20 cellular contexts compared by ENCODE assay signal in the genomic region with DNA sequence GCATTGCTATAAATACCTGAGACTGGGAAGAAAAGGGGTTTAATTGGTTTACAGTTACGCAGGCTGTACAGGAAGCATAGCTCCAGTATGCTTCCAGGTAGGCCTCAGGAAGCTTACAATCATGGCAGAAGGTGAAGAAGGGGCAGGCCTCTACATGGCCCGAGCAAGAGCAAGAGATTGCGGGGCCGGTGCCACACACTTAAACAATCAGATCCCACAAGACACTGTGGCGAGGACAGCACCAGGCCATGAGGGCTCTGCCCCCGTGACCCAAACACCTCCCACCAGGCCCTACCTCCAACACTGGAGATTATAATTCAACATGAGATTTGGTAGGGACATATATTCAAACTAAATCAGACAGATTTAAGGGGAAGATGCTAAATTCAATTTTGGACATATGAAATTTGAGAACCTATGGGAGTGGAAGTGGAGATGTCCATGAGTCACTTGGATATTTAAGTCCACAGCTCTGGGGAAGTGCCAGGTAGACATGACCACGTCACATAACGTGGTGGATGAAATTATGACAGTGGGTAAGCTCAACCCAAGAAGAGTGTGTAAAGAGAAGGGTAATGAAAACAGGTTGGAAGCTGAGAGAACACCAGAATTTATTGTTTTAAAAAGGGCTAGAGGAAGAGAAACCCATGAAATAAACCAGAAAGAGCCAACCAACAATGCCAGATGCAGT. TPM values are rescaled to one million over a fixed set of nuclear protein-coding genes. Genes with fewer than 3 reads are reported as not detected.
A peak's percentile ranks its signal among the peaks of the same experiment; 100 is the strongest.
DNase-seq lines count a peak whose midpoint lies in the region; ATAC-seq, FAIRE-seq and TF ChIP-seq lines count a peak whose summit lies in the region.
"Had no signal": no experiment of that assay in that cellular context is flagged by ENCODE, and none has a peak within 500 bp of the region (broad histone marks: within the 10 kb centered on the region; RNA-seq: fewer than 3 reads in every experiment).

No MANE protein-coding gene starts in this region.

- no peaks in the 10 kb centered on the region; the same call in 1 of the 2 replicates for H3F3A ChIP-seq in DOHH2 (ENCODE audit: control insufficient read depth, insufficient read depth)

- H3K27ac ChIP-seq in DOHH2 (ENCODE audit: low read depth, low read length) (0 out of 2 replicates have a peak overlapping the region, but pooled peaks have one; percentile 11), Karpas-422 (ENCODE audit: low read length) (no peak overlapping the region), astrocyte (ENCODE audit: low read depth, low read length) (no peak overlapping the region), brain microvascular endothelial cell (no peak overlapping the region)

- H3K9me3 ChIP-seq in DOHH2 (ENCODE audit: control insufficient read depth, insufficient read depth, low read length) = no peaks in the 10 kb centered on the region
- no peaks in the 10 kb centered on the region for H3K9me3 ChIP-seq in Karpas-422 (ENCODE audit: low read length)
- no peaks in the 10 kb centered on the region for H3K9me3 ChIP-seq in astrocyte (ENCODE audit: insufficient read depth, low read depth, low read length)
- H3K9me3 ChIP-seq in neuron (ENCODE audit: low read length) = no peaks in the 10 kb centered on the region
- H3K9me3 ChIP-seq: left lung, mucosa of descending colon, testis had no signal

- no peaks in the 10 kb centered on the region for H3K36me3 Mint-ChIP-seq in astrocyte (ENCODE audit: low read depth, unreplicated experiment)

- DNase-seq in Karpas-422 (no peak), astrocyte (ENCODE audit: low read depth) (peak; percentile 16), cerebellar cortex (ENCODE audit: low spot score) (no peak), brain microvascular endothelial cell (no peak), HuH-7.5 (ENCODE audit: low spot score) (no peak)
- DNase-seq: activated CD4-positive, alpha-beta T cell treated with anti-CD3 and anti-CD28 coated beads for 4 hours; caudate nucleus; CD8-positive, alpha-beta memory T cell; DMS79 treated with DMSO at 0.1 percent for 48 hours; NCI-H1930; occipital lobe; stimulated activated CD4-positive, alpha-beta T cell treated with anti-CD3 and anti-CD28 coated beads, Interleukin-15, amount 100 ng/mL, for 24 hours; testis had no signal

- H3K9ac ChIP-seq in Karpas-422 (ENCODE audit: low read length) (no peak overlapping the region; the same call in 1 of the 2 replicates), astrocyte (ENCODE audit: low read length) (no peak overlapping the region)

- H3K4me1 Mint-ChIP-seq in astrocyte (ENCODE audit: low read depth, unreplicated experiment) = peaks cover 5% of the 10 kb centered on the region

- H3K4me1 ChIP-seq in DOHH2 (ENCODE audit: control insufficient read depth, low read length) (peaks cover 49% of the 10 kb centered on the region), Karpas-422 (ENCODE audit: low read length) (peaks cover 22% of the 10 kb centered on the region), astrocyte (ENCODE audit: insufficient read depth, low read length) (peaks cover 3% of the 10 kb centered on the region), neuron (ENCODE audit: insufficient read depth, low read length) (peaks cover 3% of the 10 kb centered on the region)

- no peaks in the 10 kb centered on the region; the same call in 1 of the 2 replicates for H3K9me2 ChIP-seq in DOHH2 (replicated peaks; ENCODE audit: control insufficient read depth, low read length)
- no peaks in the 10 kb centered on the region for H3K9me2 ChIP-seq in Karpas-422 (replicated peaks; ENCODE audit: insufficient read depth, low read length)

- FAIRE-seq in astrocyte (lab: Jason Lieb, UNC) = no peak
- FAIRE-seq: H1, TTC549 had no signal

- TF ChIP-seq CTCF in DOHH2 (IDR thresholded peaks at IDR 0.05; ENCODE audit: low read depth, low read length, poor library complexity, severe bottlenecking) (no peak), astrocyte (IDR thresholded peaks at IDR 0.05; ENCODE audit: insufficient read depth, low read depth, low read length) (no peak), brain microvascular endothelial cell (IDR thresholded peaks at IDR 0.05; ENCODE audit: low read depth, low read length, missing control alignments) (no peak)

- peaks cover 33% of the 10 kb centered on the region for H3K79me2 ChIP-seq in DOHH2 (ENCODE audit: control insufficient read depth, low read length)
- H3K79me2 ChIP-seq in Karpas-422 (ENCODE audit: low read length) = peaks cover 27% of the 10 kb centered on the region
- peaks cover 11% of the 10 kb centered on the region for H3K79me2 ChIP-seq in astrocyte (ENCODE audit: insufficient read depth, low read length)

- H4K20me1 ChIP-seq in DOHH2 (ENCODE audit: control insufficient read depth, insufficient read depth, low read depth, low read length) = peaks cover 4% of the 10 kb centered on the region; the same call in 1 of the 2 replicates
- H4K20me1 ChIP-seq in Karpas-422 (ENCODE audit: insufficient read depth, low read depth, low read length) = no peaks in the 10 kb centered on the region
- peaks cover 4% of the 10 kb centered on the region for H4K20me1 ChIP-seq in astrocyte (ENCODE audit: insufficient read depth, low read length)

- no peaks in the 10 kb centered on the region for H3K27me3 ChIP-seq in DOHH2 (ENCODE audit: control insufficient read depth, low read length)
- no peaks in the 10 kb centered on the region for H3K27me3 ChIP-seq in Karpas-422 (ENCODE audit: low read length)
- no peaks in the 10 kb centered on the region for H3K27me3 ChIP-seq in astrocyte (ENCODE audit: insufficient read depth, low read length)
- no peaks in the 10 kb centered on the region for H3K27me3 ChIP-seq in neuron (ENCODE audit: insufficient read depth, low read length)
- no peaks in the 10 kb centered on the region for H3K27me3 ChIP-seq in brain microvascular endothelial cell (replicated peaks)
- H3K27me3 ChIP-seq: left lung, testis had no signal

- H2AFZ ChIP-seq in Karpas-422 (ENCODE audit: low read length) (no peak overlapping the region; the same call in 1 of the 2 replicates), astrocyte (ENCODE audit: low read depth, low read length) (no peak overlapping the region), neuron (ENCODE audit: low read depth, low read length) (peak overlapping the region; percentile 78)

- H3K27me3 Mint-ChIP-seq in astrocyte (ENCODE audit: low read depth, unreplicated experiment) = no peaks in the 10 kb centered on the region

- peaks cover 6% of the 10 kb centered on the region; the same call in 1 of the 2 replicates for H3K36me3 ChIP-seq in DOHH2 (ENCODE audit: control insufficient read depth, low read length)
- H3K36me3 ChIP-seq in Karpas-422 (ENCODE audit: insufficient read depth, low read length) = no peaks in the 10 kb centered on the region
- no peaks in the 10 kb centered on the region for H3K36me3 ChIP-seq in astrocyte (ENCODE audit: insufficient read depth, low read length)
- H3K36me3 ChIP-seq in neuron (ENCODE audit: insufficient read depth, low read length) = no peaks in the 10 kb centered on the region
- H3K36me3 ChIP-seq in brain microvascular endothelial cell (replicated peaks) = no peaks in the 10 kb centered on the region
- H3K36me3 ChIP-seq: left lung had no signal

- in situ Hi-C loops in brain microvascular endothelial cell (cut with HindIII; ENCODE audit: low pct_ligation_motif_present, low sequenced_read_pairs) = no loop called here

- no peak overlapping the region for H3K27ac Mint-ChIP-seq in astrocyte (ENCODE audit: unreplicated experiment)
- H3K27ac Mint-ChIP-seq: CD8-positive, alpha-beta memory T cell had no signal

- H3K9me3 Mint-ChIP-seq in astrocyte (ENCODE audit: unreplicated experiment) = no peaks in the 10 kb centered on the region
- H3K9me3 Mint-ChIP-seq: CD8-positive, alpha-beta memory T cell had no signal

- H3K4me3 ChIP-seq in DOHH2 (ENCODE audit: low read length) (peak overlapping the region; percentile 36), Karpas-422 (ENCODE audit: low read length) (no peak overlapping the region; the same call in 1 of the 2 replicates), astrocyte (ENCODE audit: insufficient read depth, low read depth, low read length) (no peak overlapping the region), neuron (ENCODE audit: low read length) (no peak overlapping the region), brain microvascular endothelial cell (ENCODE audit: low read depth, low read length) (no peak overlapping the region)
- H3K4me3 ChIP-seq: mucosa of descending colon had no signal

- ATAC-seq in GM19351 (IDR thresholded peaks at IDR 0.05; ENCODE audit: unreplicated experiment) = no peak
- ATAC-seq: left lung, mucosa of descending colon had no signal

- H3K4me2 ChIP-seq in DOHH2 (ENCODE audit: low read length) = peak overlapping the region; percentile 52
- H3K4me2 ChIP-seq in Karpas-422 (ENCODE audit: low read depth, low read length, poor library complexity, severe bottlenecking) = peak overlapping the region; percentile 72
- H3K4me2 ChIP-seq in astrocyte (ENCODE audit: low read length) = no peak overlapping the region

- no peak overlapping the region for H3K4me3 Mint-ChIP-seq in astrocyte (ENCODE audit: unreplicated experiment)
- H3K4me3 Mint-ChIP-seq: CD8-positive, alpha-beta memory T cell had no signal

RNA-seq across cellular contexts. Expression of gene LTA4H, which starts 1.5 kb away (rescaled TPM):
- total RNA-seq in Karpas-422 (2014; rRNA removed; shearing (Covaris generic); ENCODE audit: low replicate concordance) = 88.7 and 120 TPM in 2 replicates
- total RNA-seq in astrocyte = 63.7 and 67.6 TPM in 2 replicates

RNA-seq across cellular contexts. Expression of gene HAL, which starts 40.8 kb away (rescaled TPM):
- total RNA-seq in Karpas-422 (2014; rRNA removed; shearing (Covaris generic); ENCODE audit: low replicate concordance) = 0.07 and 0.69 TPM in 2 replicates
- 0.10 and 0.20 TPM in 2 replicates for total RNA-seq in astrocyte
